ENCODE assay signal across 1 cellular context in the genomic region with DNA sequence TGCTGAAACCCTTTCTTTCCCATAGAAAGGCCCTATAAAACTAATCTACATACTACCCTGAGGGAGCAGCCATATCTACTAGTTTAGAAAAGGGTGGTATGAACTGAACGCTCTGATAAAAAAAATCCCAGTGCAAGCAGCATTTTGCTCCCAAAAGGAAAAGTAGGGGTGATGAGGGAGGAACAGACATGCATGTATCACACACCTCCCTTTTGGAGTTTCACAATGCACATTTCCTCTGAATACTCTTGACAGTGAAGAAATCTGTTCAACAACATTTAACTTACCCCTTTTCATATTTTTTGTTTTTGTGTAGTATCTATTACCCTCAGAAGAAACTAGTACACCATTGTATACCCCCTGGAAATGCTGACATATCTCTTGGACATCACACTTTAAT.
TF ChIP-seq lines count a peak whose summit lies in the region.

No MANE protein-coding gene starts in this region.

TF ChIP-seq in GM23338, 12 proteins besides CTCF, POLR2A, EP300 and RAD21 (continued from another document):
- TF ChIP-seq, protein P1, sequence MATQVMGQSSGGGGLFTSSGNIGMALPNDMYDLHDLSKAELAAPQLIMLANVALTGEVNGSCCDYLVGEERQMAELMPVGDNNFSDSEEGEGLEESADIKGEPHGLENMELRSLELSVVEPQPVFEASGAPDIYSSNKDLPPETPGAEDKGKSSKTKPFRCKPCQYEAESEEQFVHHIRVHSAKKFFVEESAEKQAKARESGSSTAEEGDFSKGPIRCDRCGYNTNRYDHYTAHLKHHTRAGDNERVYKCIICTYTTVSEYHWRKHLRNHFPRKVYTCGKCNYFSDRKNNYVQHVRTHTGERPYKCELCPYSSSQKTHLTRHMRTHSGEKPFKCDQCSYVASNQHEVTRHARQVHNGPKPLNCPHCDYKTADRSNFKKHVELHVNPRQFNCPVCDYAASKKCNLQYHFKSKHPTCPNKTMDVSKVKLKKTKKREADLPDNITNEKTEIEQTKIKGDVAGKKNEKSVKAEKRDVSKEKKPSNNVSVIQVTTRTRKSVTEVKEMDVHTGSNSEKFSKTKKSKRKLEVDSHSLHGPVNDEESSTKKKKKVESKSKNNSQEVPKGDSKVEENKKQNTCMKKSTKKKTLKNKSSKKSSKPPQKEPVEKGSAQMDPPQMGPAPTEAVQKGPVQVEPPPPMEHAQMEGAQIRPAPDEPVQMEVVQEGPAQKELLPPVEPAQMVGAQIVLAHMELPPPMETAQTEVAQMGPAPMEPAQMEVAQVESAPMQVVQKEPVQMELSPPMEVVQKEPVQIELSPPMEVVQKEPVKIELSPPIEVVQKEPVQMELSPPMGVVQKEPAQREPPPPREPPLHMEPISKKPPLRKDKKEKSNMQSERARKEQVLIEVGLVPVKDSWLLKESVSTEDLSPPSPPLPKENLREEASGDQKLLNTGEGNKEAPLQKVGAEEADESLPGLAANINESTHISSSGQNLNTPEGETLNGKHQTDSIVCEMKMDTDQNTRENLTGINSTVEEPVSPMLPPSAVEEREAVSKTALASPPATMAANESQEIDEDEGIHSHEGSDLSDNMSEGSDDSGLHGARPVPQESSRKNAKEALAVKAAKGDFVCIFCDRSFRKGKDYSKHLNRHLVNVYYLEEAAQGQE (IDR thresholded peaks at IDR 0.05; ENCODE audit: unreplicated experiment), result no peak
- TF ChIP-seq JUNB (IDR thresholded peaks at IDR 0.05; ENCODE audit: unreplicated experiment) (no peak), EZH2phosphoT487 (IDR thresholded peaks at IDR 0.05; ENCODE audit: unreplicated experiment) (no peak)
- TF ChIP-seq, protein P2, sequence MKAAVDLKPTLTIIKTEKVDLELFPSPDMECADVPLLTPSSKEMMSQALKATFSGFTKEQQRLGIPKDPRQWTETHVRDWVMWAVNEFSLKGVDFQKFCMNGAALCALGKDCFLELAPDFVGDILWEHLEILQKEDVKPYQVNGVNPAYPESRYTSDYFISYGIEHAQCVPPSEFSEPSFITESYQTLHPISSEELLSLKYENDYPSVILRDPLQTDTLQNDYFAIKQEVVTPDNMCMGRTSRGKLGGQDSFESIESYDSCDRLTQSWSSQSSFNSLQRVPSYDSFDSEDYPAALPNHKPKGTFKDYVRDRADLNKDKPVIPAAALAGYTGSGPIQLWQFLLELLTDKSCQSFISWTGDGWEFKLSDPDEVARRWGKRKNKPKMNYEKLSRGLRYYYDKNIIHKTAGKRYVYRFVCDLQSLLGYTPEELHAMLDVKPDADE (IDR thresholded peaks at IDR 0.05), result no peak
- TF ChIP-seq, protein P3, sequence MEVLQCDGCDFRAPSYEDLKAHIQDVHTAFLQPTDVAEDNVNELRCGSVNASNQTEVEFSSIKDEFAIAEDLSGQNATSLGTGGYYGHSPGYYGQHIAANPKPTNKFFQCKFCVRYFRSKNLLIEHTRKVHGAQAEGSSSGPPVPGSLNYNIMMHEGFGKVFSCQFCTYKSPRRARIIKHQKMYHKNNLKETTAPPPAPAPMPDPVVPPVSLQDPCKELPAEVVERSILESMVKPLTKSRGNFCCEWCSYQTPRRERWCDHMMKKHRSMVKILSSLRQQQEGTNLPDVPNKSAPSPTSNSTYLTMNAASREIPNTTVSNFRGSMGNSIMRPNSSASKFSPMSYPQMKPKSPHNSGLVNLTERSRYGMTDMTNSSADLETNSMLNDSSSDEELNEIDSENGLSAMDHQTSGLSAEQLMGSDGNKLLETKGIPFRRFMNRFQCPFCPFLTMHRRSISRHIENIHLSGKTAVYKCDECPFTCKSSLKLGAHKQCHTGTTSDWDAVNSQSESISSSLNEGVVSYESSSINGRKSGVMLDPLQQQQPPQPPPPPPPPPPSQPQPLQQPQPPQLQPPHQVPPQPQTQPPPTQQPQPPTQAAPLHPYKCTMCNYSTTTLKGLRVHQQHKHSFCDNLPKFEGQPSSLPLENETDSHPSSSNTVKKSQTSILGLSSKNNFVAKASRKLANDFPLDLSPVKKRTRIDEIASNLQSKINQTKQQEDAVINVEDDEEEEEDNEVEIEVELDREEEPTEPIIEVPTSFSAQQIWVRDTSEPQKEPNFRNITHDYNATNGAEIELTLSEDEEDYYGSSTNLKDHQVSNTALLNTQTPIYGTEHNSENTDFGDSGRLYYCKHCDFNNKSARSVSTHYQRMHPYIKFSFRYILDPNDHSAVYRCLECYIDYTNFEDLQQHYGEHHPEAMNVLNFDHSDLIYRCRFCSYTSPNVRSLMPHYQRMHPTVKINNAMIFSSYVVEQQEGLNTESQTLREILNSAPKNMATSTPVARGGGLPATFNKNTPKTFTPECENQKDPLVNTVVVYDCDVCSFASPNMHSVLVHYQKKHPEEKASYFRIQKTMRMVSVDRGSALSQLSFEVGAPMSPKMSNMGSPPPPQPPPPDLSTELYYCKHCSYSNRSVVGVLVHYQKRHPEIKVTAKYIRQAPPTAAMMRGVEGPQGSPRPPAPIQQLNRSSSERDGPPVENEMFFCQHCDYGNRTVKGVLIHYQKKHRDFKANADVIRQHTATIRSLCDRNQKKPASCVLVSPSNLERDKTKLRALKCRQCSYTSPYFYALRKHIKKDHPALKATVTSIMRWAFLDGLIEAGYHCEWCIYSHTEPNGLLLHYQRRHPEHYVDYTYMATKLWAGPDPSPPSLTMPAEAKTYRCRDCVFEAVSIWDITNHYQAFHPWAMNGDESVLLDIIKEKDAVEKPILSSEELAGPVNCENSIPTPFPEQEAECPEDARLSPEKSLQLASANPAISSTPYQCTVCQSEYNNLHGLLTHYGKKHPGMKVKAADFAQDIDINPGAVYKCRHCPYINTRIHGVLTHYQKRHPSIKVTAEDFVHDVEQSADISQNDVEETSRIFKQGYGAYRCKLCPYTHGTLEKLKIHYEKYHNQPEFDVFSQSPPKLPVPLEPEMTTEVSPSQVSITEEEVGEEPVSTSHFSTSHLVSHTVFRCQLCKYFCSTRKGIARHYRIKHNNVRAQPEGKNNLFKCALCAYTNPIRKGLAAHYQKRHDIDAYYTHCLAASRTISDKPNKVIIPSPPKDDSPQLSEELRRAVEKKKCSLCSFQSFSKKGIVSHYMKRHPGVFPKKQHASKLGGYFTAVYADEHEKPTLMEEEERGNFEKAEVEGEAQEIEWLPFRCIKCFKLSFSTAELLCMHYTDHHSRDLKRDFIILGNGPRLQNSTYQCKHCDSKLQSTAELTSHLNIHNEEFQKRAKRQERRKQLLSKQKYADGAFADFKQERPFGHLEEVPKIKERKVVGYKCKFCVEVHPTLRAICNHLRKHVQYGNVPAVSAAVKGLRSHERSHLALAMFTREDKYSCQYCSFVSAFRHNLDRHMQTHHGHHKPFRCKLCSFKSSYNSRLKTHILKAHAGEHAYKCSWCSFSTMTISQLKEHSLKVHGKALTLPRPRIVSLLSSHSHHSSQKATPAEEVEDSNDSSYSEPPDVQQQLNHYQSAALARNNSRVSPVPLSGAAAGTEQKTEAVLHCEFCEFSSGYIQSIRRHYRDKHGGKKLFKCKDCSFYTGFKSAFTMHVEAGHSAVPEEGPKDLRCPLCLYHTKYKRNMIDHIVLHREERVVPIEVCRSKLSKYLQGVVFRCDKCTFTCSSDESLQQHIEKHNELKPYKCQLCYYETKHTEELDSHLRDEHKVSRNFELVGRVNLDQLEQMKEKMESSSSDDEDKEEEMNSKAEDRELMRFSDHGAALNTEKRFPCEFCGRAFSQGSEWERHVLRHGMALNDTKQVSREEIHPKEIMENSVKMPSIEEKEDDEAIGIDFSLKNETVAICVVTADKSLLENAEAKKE (CRISPR knock-in tag; IDR thresholded peaks at IDR 0.05), result no peak
